8 cellular contexts compared by ENCODE assay signal in the genomic region with DNA sequence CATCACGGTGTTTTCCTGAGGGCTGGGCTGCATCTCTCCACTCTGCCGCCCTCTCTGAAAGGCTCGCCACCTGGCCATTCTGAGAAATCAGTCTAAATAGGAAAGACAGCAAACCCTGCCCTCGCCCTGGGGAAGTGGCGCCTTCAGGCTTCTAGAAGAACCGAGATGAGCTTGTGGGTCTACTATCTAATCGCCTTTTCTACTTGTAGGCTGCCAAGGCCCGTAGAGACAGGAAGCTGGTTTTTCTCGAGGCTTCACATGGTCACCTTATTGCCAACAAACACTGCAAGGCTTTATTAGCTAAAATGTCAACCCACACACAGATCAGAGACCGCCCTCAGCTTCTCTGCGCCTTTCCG. TPM values are rescaled to one million over a fixed set of nuclear protein-coding genes. Genes with fewer than 3 reads are reported as not detected.
A peak's percentile ranks its signal among the peaks of the same experiment; 100 is the strongest.
DNase-seq lines count a peak whose midpoint lies in the region; ATAC-seq and TF ChIP-seq lines count a peak whose summit lies in the region.

No MANE protein-coding gene starts in this region.

- H3K4me1 Mint-ChIP-seq in endothelial cell (ENCODE audit: unreplicated experiment) (peaks cover 8% of the 10 kb centered on the region), nephron progenitor cell (no peaks in the 10 kb centered on the region)

- H3K9me3 ChIP-seq in heart left ventricle, result no peaks in the 10 kb centered on the region

- peaks cover 0 to 40% (median 0%) of the 10 kb centered on the region in 12 donors for H3K4me1 ChIP-seq in heart left ventricle

- TF ChIP-seq POLR2A in heart left ventricle (IDR thresholded peaks at IDR 0.05), result no peak

- H3K27me3 ChIP-seq in heart left ventricle, result no peaks in the 10 kb centered on the region

- peaks cover 0 to 67% (median 54%) of the 10 kb centered on the region in 9 donors for H3K36me3 ChIP-seq in heart left ventricle

- WGBS in heart left ventricle, 4 donors, result 88 to 91% (median 89%) methylated on average over 12 of the region's 12 CpGs

- peaks cover 26% of the 10 kb centered on the region for H3K36me3 Mint-ChIP-seq in endothelial cell (ENCODE audit: low read depth, unreplicated experiment)
- peaks cover 61% of the 10 kb centered on the region for H3K36me3 Mint-ChIP-seq in nephron progenitor cell (ENCODE audit: low read depth)

- H3K4me3 Mint-ChIP-seq in endothelial cell (ENCODE audit: unreplicated experiment), result no peak overlapping the region
- no peak overlapping the region for H3K4me3 Mint-ChIP-seq in nephron progenitor cell

- H3K9me3 Mint-ChIP-seq in endothelial cell (ENCODE audit: unreplicated experiment) (no peaks in the 10 kb centered on the region), nephron progenitor cell (no peaks in the 10 kb centered on the region)

- intact Hi-C loops in heart left ventricle (cut with DNase I), result loop anchor here in 1 of 10 donors (10.0 kb wide), 1 partner anchor 144 kb away; no protein-coding TSS in a partner anchor

- H3K27ac Mint-ChIP-seq in endothelial cell (ENCODE audit: unreplicated experiment), result peak overlapping the region; percentile 9
- H3K27ac Mint-ChIP-seq in nephron progenitor cell, result no peak overlapping the region

- H3K27me3 Mint-ChIP-seq in endothelial cell (ENCODE audit: unreplicated experiment), result no peaks in the 10 kb centered on the region
- H3K27me3 Mint-ChIP-seq in nephron progenitor cell (ENCODE audit: low read depth, poor library complexity), result no peaks in the 10 kb centered on the region

- TF ChIP-seq CTCF in GM13976 (IDR thresholded peaks at IDR 0.05; ENCODE audit: borderline replicate concordance, control extremely low read depth, extremely low read depth, insufficient read depth, missing control alignments) (no peak), endothelial cell (IDR thresholded peaks at IDR 0.05; ENCODE audit: unreplicated experiment) (no peak), heart left ventricle (IDR thresholded peaks at IDR 0.05) (no peak), nephron progenitor cell (IDR thresholded peaks at IDR 0.05) (no peak)

- no peak overlapping the region for H3K4me3 ChIP-seq in heart left ventricle

- ATAC-seq in GM19452 (IDR thresholded peaks at IDR 0.05; ENCODE audit: unreplicated experiment) (peak; percentile 76), HG03066 (IDR thresholded peaks at IDR 0.05; ENCODE audit: low read depth, unreplicated experiment) (peak; percentile 60), heart left ventricle (no peak)

- no peak overlapping the region for H3K27ac ChIP-seq in heart left ventricle

- DNase-seq in GM13976 (ENCODE audit: low spot score) (peak; percentile 76), endothelial cell (ENCODE audit: low spot score) (no peak), AG08396 (ENCODE audit: low spot score) (no peak), heart left ventricle (no peak), nephron progenitor cell (no peak), DMS114 treated with DMSO at 0.1 percent for 48 hours (lab: John Stamatoyannopoulos, UW; ENCODE audit: unreplicated experiment) (no peak)

- in situ Hi-C loops in GM13976 (cut with MboI; ENCODE audit: low sequenced_read_pairs, unreplicated experiment), result no loop called here

RNA-seq across cellular contexts. Expression of gene LAT2, which starts 21.4 kb away (rescaled TPM):
- total RNA-seq in endothelial cell (ENCODE audit: unreplicated experiment) (0.64 TPM), heart left ventricle (10 to 100 TPM in 1 of 9 donors, 1 to 10 TPM in 8; 1.0 to 20.8 (median 1.5) TPM)
- polyA plus RNA-seq in heart left ventricle, result 1 to 10 TPM; 1.7 to 2.9 TPM

RNA-seq across cellular contexts. Expression of gene RFC2, which starts 23.0 kb away (rescaled TPM):
- total RNA-seq in endothelial cell (ENCODE audit: unreplicated experiment) (38.8 TPM), heart left ventricle (10 to 100 TPM in 6 of 9 donors, 1 to 10 TPM in 3; 7.8 to 20.9 (median 12.2) TPM)
- polyA plus RNA-seq in heart left ventricle, result 10 to 100 TPM in 1 of 2 donors, 1 to 10 TPM in 1; 9.8 to 21.8 TPM

RNA-seq across cellular contexts. Expression of gene EIF4H, which starts 57.1 kb away (rescaled TPM):
- total RNA-seq in endothelial cell (ENCODE audit: unreplicated experiment) (274 TPM), heart left ventricle (100 to 1,000 TPM; 166 to 216 (median 196) TPM)
- 100 to 1,000 TPM in 1 of 2 donors, 10 to 100 TPM in 1; 89.0 to 255 TPM for polyA plus RNA-seq in heart left ventricle

RNA-seq across cellular contexts. Expression of gene CLIP2, which starts 58.0 kb away (rescaled TPM):
- 110 TPM for total RNA-seq in endothelial cell (ENCODE audit: unreplicated experiment)
- 10 to 100 TPM in 3 of 9 donors, 1 to 10 TPM in 6; 4.2 to 17.7 (median 9.0) TPM for total RNA-seq in heart left ventricle
- 1 to 10 TPM; 5.9 to 9.6 TPM for polyA plus RNA-seq in heart left ventricle

Comparison
In these comparisons a context has a peak if more than half of its experiments do, and no peak if none do; other contexts are left out.
1. ATAC-seq: peak in GM19452 (single experiment) and HG03066 (single experiment); none in heart left ventricle (0 of 4).